Comparison of ENCODE assay signal across 22 cellular contexts in the genomic region with DNA sequence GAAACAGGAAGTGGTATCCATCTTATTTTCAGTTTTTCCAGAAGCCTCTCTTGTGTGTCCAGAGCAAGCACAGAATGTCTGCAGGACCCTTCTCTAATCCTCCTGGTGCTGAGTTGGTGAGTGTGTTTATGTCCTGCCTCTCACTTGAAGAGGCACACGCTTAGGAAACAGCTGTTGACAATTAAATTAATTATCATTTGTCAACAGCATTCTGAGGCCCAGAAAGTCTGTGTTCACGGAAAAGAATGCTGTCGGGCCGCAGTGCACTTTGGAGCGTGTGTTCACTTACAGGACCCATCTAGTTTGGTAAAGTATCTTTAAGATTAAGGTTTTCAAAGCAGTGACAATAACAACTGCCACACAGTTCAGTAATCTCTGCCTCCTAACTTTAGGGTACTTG.
DNase-seq lines count a peak whose midpoint lies in the region; ATAC-seq and TF ChIP-seq lines count a peak whose summit lies in the region.
"Had no signal": no experiment of that assay in that cellular context is flagged by ENCODE, and none has a peak within 500 bp of the region (broad histone marks: within the 10 kb centered on the region; RNA-seq: fewer than 3 reads in every experiment).

No MANE protein-coding gene starts in this region.

- TF ChIP-seq RAD21 in SK-N-SH (IDR thresholded peaks at IDR 0.05; ENCODE audit: low read length) = no peak

- H3K27ac ChIP-seq in SK-N-SH (ENCODE audit: low read depth in 2 of 2, low read length in 1 of 2) = no peak overlapping the region; a peak in 1 of 4 replicates
- no peak overlapping the region for H3K27ac ChIP-seq in SJCRH30
- H3K27ac ChIP-seq: A549, ovary, Peyer's patch, right atrium auricular region, transverse colon had no signal

- H3K79me2 ChIP-seq in SK-N-SH (ENCODE audit: insufficient read depth) = no peaks in the 10 kb centered on the region

- no peaks in the 10 kb centered on the region for H3K36me3 ChIP-seq in SK-N-SH (replicated peaks in 1 of 2; ENCODE audit: control insufficient read depth in 1 of 2, insufficient read depth in 2 of 2, low read length in 1 of 2)
- no peaks in the 10 kb centered on the region for H3K36me3 ChIP-seq in SJCRH30
- H3K36me3 ChIP-seq: HAP-1, ovary, Peyer's patch, right atrium auricular region, transverse colon had no signal

- H2AFZ ChIP-seq in SK-N-SH (ENCODE audit: low read depth) = peak overlapping the region; percentile 77; the same call in 1 of the 2 replicates

- 45% methylated on average over 5 of the region's 5 CpGs for WGBS in SK-N-SH (ENCODE audit: low lambda C conversion rate)

- H3K9me3 ChIP-seq in SK-N-SH (no peaks in the 10 kb centered on the region), SJCRH30 (replicated peaks) (no peaks in the 10 kb centered on the region; the same call in 1 of the 2 replicates)
- H3K9me3 ChIP-seq: A549, HAP-1, ovary, Peyer's patch, right atrium auricular region, transverse colon had no signal

- POLR2A ChIA-PET in SK-N-SH (lab: Yijun Ruan, JAX) (no interaction called here), HEK293T (lab: Yijun Ruan, JAX) (no interaction called here)

- H3K4me1 ChIP-seq in SK-N-SH (ENCODE audit: control insufficient read depth in 1 of 2, insufficient read depth in 2 of 2, low read depth in 1 of 2, low read length in 1 of 2) = peaks cover 0 to 4% of the 10 kb centered on the region in 2 experiments; a peak in 2 of 4 replicates
- H3K4me1 ChIP-seq in SJCRH30 = peaks cover 8% of the 10 kb centered on the region
- H3K4me1 ChIP-seq: A549, HAP-1, Peyer's patch, right atrium auricular region, transverse colon had no signal

- H4K20me1 ChIP-seq in SK-N-SH (ENCODE audit: insufficient read depth) = no peaks in the 10 kb centered on the region

- TF ChIP-seq EP300 in SK-N-SH (IDR thresholded peaks at IDR 0.05; ENCODE audit: borderline replicate concordance in 1 of 2, low read depth in 1 of 2, low read length in 1 of 2) = no peak

- H3F3A ChIP-seq in SK-N-SH (replicated peaks; ENCODE audit: insufficient read depth) = no peaks in the 10 kb centered on the region

- H3K27me3 ChIP-seq in SK-N-SH (ENCODE audit: insufficient read depth) (no peaks in the 10 kb centered on the region), SJCRH30 (no peaks in the 10 kb centered on the region)
- H3K27me3 ChIP-seq: ovary, Peyer's patch, right atrium auricular region, transverse colon had no signal

- DNase-seq in SK-N-SH (peak; percentile 34), SJCRH30 (peak; percentile 22 to 45), islet precursor cell (peak; percentile 52), NCI-H2227 (lab: John Stamatoyannopoulos, UW; ENCODE audit: unreplicated experiment) (no peak), HEK293T (ENCODE audit: extremely low spot score) (no peak)
- DNase-seq: activated CD8-positive, alpha-beta memory T cell treated with anti-CD3 and anti-CD28 coated beads, Interleukin-2, amount 50 U/mL, for 48 hours; C1 segment of cervical spinal cord; Calu3; KG1; left colon; natural killer cell; NCI-H2029; ovary; Peyer's patch; stimulated activated CD4-positive, alpha-beta T cell treated with anti-CD3 and anti-CD28 coated beads, Interleukin-15, amount 100 ng/mL, for 24 hours; transverse colon had no signal

- no peak overlapping the region for H3K9ac ChIP-seq in SK-N-SH

- no peaks in the 10 kb centered on the region for H3K9me2 ChIP-seq in SK-N-SH

- no peak for TF ChIP-seq CTCF in SK-N-SH (IDR thresholded peaks at IDR 0.05)

- H3K4me3 ChIP-seq in SK-N-SH (ENCODE audit: low read depth in 2 of 2, low read length in 1 of 2) = no peak overlapping the region
- H3K4me3 ChIP-seq in SJCRH30 = no peak overlapping the region
- H3K4me3 ChIP-seq: A549, HAP-1, ovary, Peyer's patch, right atrium auricular region, transverse colon had no signal

- no peak for ATAC-seq in SK-N-SH treated with all-trans-retinoic acid at 6 μM for 48 hours
- ATAC-seq in GM19324 (IDR thresholded peaks at IDR 0.05; ENCODE audit: low FRiP score, unreplicated experiment) = no peak
- no peak for ATAC-seq in GM21447 (IDR thresholded peaks at IDR 0.05; ENCODE audit: unreplicated experiment)
- ATAC-seq: A549, left colon, natural killer cell had no signal

- H3K4me2 ChIP-seq in SK-N-SH = no peak overlapping the region
- H3K4me2 ChIP-seq: A549 had no signal

- CTCF ChIA-PET in SK-N-SH (lab: Yijun Ruan, JAX) = no interaction called here
- CTCF ChIA-PET in HEK293T (lab: Yijun Ruan, JAX) = no interaction called here

TF ChIP-seq in SK-N-SH, 30 proteins besides CTCF, POLR2A, EP300 and RAD21 (continues in another document):
- TF ChIP-seq TAF1 (IDR thresholded peaks at IDR 0.05; ENCODE audit: borderline replicate concordance, low read depth, low read length) (no peak), RXRA (IDR thresholded peaks at IDR 0.05; ENCODE audit: borderline replicate concordance, low read depth) (no peak), FOXM1 (IDR thresholded peaks at IDR 0.05; ENCODE audit: low read depth) (no peak), TEAD4 (IDR thresholded peaks at IDR 0.05; ENCODE audit: borderline replicate concordance, insufficient read depth) (no peak), MAX (IDR thresholded peaks at IDR 0.05; ENCODE audit: low read depth) (no peak), USF1 (IDR thresholded peaks at IDR 0.05; ENCODE audit: borderline replicate concordance, low read depth) (no peak), NFIC (IDR thresholded peaks at IDR 0.05; ENCODE audit: borderline replicate concordance) (no peak)

TF ChIP-seq in SK-N-SH treated with all-trans-retinoic acid at 6 μM for 48 hours, 23 proteins besides CTCF, POLR2A, EP300 and RAD21 (continues in another document):
- no peak for TF ChIP-seq GLIS3 (CRISPR knock-in tag; IDR thresholded peaks at IDR 0.05)
- no peak for TF ChIP-seq ZFP3 (CRISPR knock-in tag; IDR thresholded peaks at IDR 0.05)
- TF ChIP-seq PATZ1 (CRISPR knock-in tag; IDR thresholded peaks at IDR 0.05; ENCODE audit: borderline replicate concordance) = no peak
- TF ChIP-seq ARNTL (CRISPR knock-in tag; IDR thresholded peaks at IDR 0.05; ENCODE audit: borderline replicate concordance, low read depth) = no peak
- TF ChIP-seq RARB (CRISPR knock-in tag; IDR thresholded peaks at IDR 0.05) = no peak
- no peak for TF ChIP-seq TCF4 (CRISPR knock-in tag; IDR thresholded peaks at IDR 0.05; ENCODE audit: borderline replicate concordance)

TF ChIP-seq in HEK293T, 16 proteins besides CTCF, POLR2A, EP300 and RAD21:
- TF ChIP-seq ELF4 (IDR thresholded peaks at IDR 0.05) = no peak

Comparison
In these comparisons a context has a peak if more than half of its experiments do, and no peak if none do; other contexts are left out.
1. DNase-seq: peak in SK-N-SH (single experiment), SJCRH30 (2 of 2) and islet precursor cell (single experiment); none in NCI-H2227 (single experiment) and HEK293T (single experiment).